ENCODE assay signal across 19 cellular contexts in genomic region chr13:97211986-97212385, GRCh38. TPM values are rescaled to one million over a fixed set of nuclear protein-coding genes. Genes with fewer than 3 reads are reported as not detected.
DNase-seq lines count a peak whose midpoint lies in the region; ATAC-seq and TF ChIP-seq lines count a peak whose summit lies in the region.
"Had no signal": no experiment of that assay in that cellular context is flagged by ENCODE, and none has a peak within 500 bp of the region (broad histone marks: within the 10 kb centered on the region; RNA-seq: fewer than 3 reads in every experiment).

No MANE protein-coding gene starts in this region.

- H3K4me2 ChIP-seq in PC-9, result peak overlapping the region; percentile 23; the same call in 1 of the 2 replicates

- intact Hi-C loops in Caco-2 (cut with micrococcal nuclease; ENCODE audit: unreplicated experiment), result loop anchor here (1.0 to 5.0 kb wide), 7 partner anchors 46 to 181 kb away; no protein-coding TSS in a partner anchor
- intact Hi-C loops in PC-9 (cut with micrococcal nuclease; ENCODE audit: unreplicated experiment), result loop anchor here (1.0 to 2.0 kb wide), 3 partner anchors 102 to 181 kb away; no protein-coding TSS in a partner anchor

- H3K27ac ChIP-seq in PC-9, result peak overlapping the region; percentile 20; the same call in 1 of the 2 replicates
- H3K27ac ChIP-seq: epithelial cell of prostate, foreskin keratinocyte, SJSA1, thyroid gland had no signal

- BruUV-seq in Caco-2 (replicated peaks; lab: Mats Ljungman, UMichigan) (no TSS peak), PC-9 (replicated peaks; lab: Mats Ljungman, UMichigan) (no TSS peak)

- peaks cover 22% of the 10 kb centered on the region for H3K4me1 Mint-ChIP-seq in Caco-2 (ENCODE audit: low read depth, unreplicated experiment)

- POLR2A ChIA-PET in Caco-2 (lab: Charles Lee), result no interaction called here
- POLR2A ChIA-PET in PC-9 (lab: Charles Lee; ENCODE audit: unreplicated experiment), result no interaction called here

- H3K36me3 ChIP-seq in Caco-2 (ENCODE audit: control insufficient read depth, insufficient read depth, low read length) (no peaks in the 10 kb centered on the region), PC-9 (ENCODE audit: low read depth) (0 out of 2 replicates have a peak, but pooled peaks cover 5% of the 10 kb centered on the region)
- H3K36me3 ChIP-seq: SJSA1, thyroid gland had no signal

- TF ChIP-seq CTCF in Caco-2 (IDR thresholded peaks at IDR 0.05; ENCODE audit: insufficient read depth in 1 of 2, low read depth in 1 of 2, low read length in 1 of 2, severe bottlenecking in 1 of 2, unreplicated experiment in 1 of 2) (no peak), PC-9 (conservative IDR thresholded peaks at IDR 0.05) (no peak)

- no peak for DNase-seq in Caco-2
- DNase-seq in PC-9, result no peak
- peak; percentile 89 for DNase-seq in foreskin melanocyte
- DNase-seq in pons (ENCODE audit: low spot score), result peak; percentile 92
- DNase-seq in kidney tubule cell (ENCODE audit: low spot score), result no peak
- DNase-seq in NCI-H510A treated with DMSO at 0.1 percent for 48 hours (lab: John Stamatoyannopoulos, UW), result no peak
- DNase-seq: activated B cell treated with CpG ODN at 0.5 μM for 24 hours; activated CD8-positive, alpha-beta T cell treated with anti-CD3 and anti-CD28 coated beads, Interleukin-2, amount 10 ng/mL, durations not matched to agents 7 days and 5 days; activated T-cell treated with anti-CD3 and anti-CD28 coated beads, Interleukin-2, amount 50 U/mL, for 24 hours; KBM-7; left cardiac atrium; NCI-H2029; NCI-H510A; thyroid gland had no signal

- peaks cover 11% of the 10 kb centered on the region for H3K9me3 Mint-ChIP-seq in Caco-2 (ENCODE audit: unreplicated experiment)
- H3K9me3 Mint-ChIP-seq: activated T-cell treated with anti-CD3 and anti-CD28 coated beads, Interleukin-2, amount 50 U/mL, for 24 hours had no signal

- H3K4me3 ChIP-seq in Caco-2 (ENCODE audit: low read depth, low read length) (no peak overlapping the region), PC-9 (no peak overlapping the region)
- H3K4me3 ChIP-seq: SJSA1, thyroid gland had no signal

- H3K27ac Mint-ChIP-seq in Caco-2 (ENCODE audit: unreplicated experiment), result peak overlapping the region; percentile 33
- H3K27ac Mint-ChIP-seq: activated B cell treated with CpG ODN at 0.5 μM for 24 hours; activated naive CD4-positive, alpha-beta T cell treated with anti-CD3 and anti-CD28 coated beads, Interleukin-2, amount 50 U/mL, for 72 hours; activated T-cell treated with anti-CD3 and anti-CD28 coated beads, Interleukin-2, amount 50 U/mL, for 24 hours had no signal

- H2AFZ ChIP-seq in PC-9, result no peak overlapping the region

- CTCF ChIA-PET in Caco-2 (lab: Charles Lee) (interaction anchor here (1.2 to 3.0 kb wide), 2 partner anchors 20 to 102 kb away, joined by 4 to 53 read pairs; no protein-coding TSS in a partner anchor), PC-9 (lab: Charles Lee) (interaction anchor here (2.0 kb wide), 1 partner anchor 102 kb away, joined by 13 read pairs; no protein-coding TSS in a partner anchor)

- peaks cover 24% of the 10 kb centered on the region for H3K4me1 ChIP-seq in Caco-2
- peaks cover 28% of the 10 kb centered on the region for H3K4me1 ChIP-seq in PC-9 (replicated peaks; ENCODE audit: insufficient read depth)
- H3K4me1 ChIP-seq: foreskin keratinocyte, thyroid gland had no signal

- no peak for ATAC-seq in GM18502 (IDR thresholded peaks at IDR 0.05; ENCODE audit: poor library complexity, unreplicated experiment)
- ATAC-seq: activated CD8-positive, alpha-beta T cell treated with anti-CD3 and anti-CD28 coated beads, Interleukin-2, amount 10 ng/mL, durations not matched to agents 7 days and 5 days; activated naive CD4-positive, alpha-beta T cell treated with anti-CD3 and anti-CD28 coated beads, Interleukin-2, amount 50 U/mL, for 72 hours had no signal

- no peaks in the 10 kb centered on the region for H3K36me3 Mint-ChIP-seq in Caco-2 (ENCODE audit: insufficient read depth, unreplicated experiment)
- H3K36me3 Mint-ChIP-seq: activated naive CD4-positive, alpha-beta T cell treated with anti-CD3 and anti-CD28 coated beads, Interleukin-2, amount 50 U/mL, for 72 hours had no signal

- H3K9me3 ChIP-seq in Caco-2 (peaks cover 3% of the 10 kb centered on the region; the same call in 1 of the 2 replicates), PC-9 (ENCODE audit: insufficient read depth, low read depth) (peaks cover 8% of the 10 kb centered on the region; the same call in 1 of the 2 replicates)
- H3K9me3 ChIP-seq: SJSA1, thyroid gland had no signal

- H3K9me2 ChIP-seq in PC-9 (ENCODE audit: insufficient read depth), result no peaks in the 10 kb centered on the region

- no peaks in the 10 kb centered on the region for H4K20me1 ChIP-seq in PC-9 (ENCODE audit: insufficient read depth)

- no peak overlapping the region for H3K4me3 Mint-ChIP-seq in Caco-2 (ENCODE audit: unreplicated experiment)
- H3K4me3 Mint-ChIP-seq: activated B cell treated with CpG ODN at 0.5 μM for 24 hours; activated CD8-positive, alpha-beta T cell treated with anti-CD3 and anti-CD28 coated beads, Interleukin-2, amount 10 ng/mL, durations not matched to agents 7 days and 5 days; activated T-cell treated with anti-CD3 and anti-CD28 coated beads, Interleukin-2, amount 50 U/mL, for 24 hours had no signal

- no peaks in the 10 kb centered on the region for H3K27me3 Mint-ChIP-seq in Caco-2 (ENCODE audit: insufficient read depth, unreplicated experiment)
- H3K27me3 Mint-ChIP-seq: activated T-cell treated with anti-CD3 and anti-CD28 coated beads, Interleukin-2, amount 50 U/mL, for 24 hours had no signal

- peaks cover 10% of the 10 kb centered on the region for H3F3A ChIP-seq in PC-9 (ENCODE audit: insufficient read depth, low read depth)

- H3K79me2 ChIP-seq in PC-9 (ENCODE audit: low read depth), result no peaks in the 10 kb centered on the region

- no peaks in the 10 kb centered on the region for H3K27me3 ChIP-seq in Caco-2 (replicated peaks; ENCODE audit: control insufficient read depth, insufficient read depth, low read length)
- no peaks in the 10 kb centered on the region for H3K27me3 ChIP-seq in PC-9 (ENCODE audit: insufficient read depth, low read depth)
- H3K27me3 ChIP-seq: foreskin keratinocyte, SJSA1, thyroid gland had no signal

RNA-seq across cellular contexts. Expression of gene MBNL2, which starts 10.1 kb away (rescaled TPM):
- total RNA-seq in Caco-2 (2022), result 41.6 TPM in 2 replicates
- total RNA-seq in PC-9 (2021), result 57.7 and 91.3 TPM in 2 replicates

Comparison
In these comparisons a context has a peak if more than half of its experiments do, and no peak if none do; other contexts are left out.
1. DNase-seq: peak in foreskin melanocyte (single experiment) and pons (single experiment); none in Caco-2 (0 of 2), PC-9 (0 of 2), kidney tubule cell (single experiment) and NCI-H510A treated with DMSO at 0.1 percent for 48 hours (single experiment).